Comparison of ENCODE assay signal across 8 cellular contexts in the genomic region with DNA sequence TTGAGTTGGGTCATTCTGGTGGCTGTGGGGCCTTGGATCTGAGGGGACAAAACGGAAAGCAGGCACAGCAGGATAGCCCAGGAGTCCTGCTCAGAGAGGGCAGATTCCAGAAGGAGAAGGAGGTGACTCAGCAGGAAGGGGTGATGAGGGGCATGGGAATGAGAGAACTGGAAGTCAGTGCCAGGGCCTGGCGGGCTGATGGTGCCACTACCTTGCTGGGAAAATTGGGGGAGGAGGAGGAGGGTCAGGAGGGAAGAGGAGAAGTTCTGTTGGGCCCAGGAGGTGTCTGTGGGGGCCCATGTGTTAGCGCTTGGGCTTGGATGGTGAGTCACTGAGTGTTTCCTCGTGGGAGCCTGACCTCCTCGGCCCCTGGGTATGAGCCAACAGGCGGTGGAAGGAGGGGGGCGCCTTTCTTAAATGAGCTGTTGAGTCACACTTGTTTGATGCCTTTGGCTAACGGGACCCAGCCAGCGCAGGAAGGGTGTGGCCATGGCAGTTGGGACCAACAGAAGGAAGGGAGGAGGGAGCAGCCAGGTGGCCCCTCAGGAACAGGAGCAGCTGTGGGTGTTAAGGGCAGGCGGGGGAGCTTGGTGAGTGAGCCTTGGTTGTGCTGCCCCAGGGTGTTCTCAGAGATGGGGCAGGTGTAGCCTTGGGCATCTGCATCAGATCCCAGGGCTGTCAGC.
DNase-seq lines count a peak whose midpoint lies in the region; ATAC-seq and TF ChIP-seq lines count a peak whose summit lies in the region.

No MANE protein-coding gene starts in this region.

- no peak overlapping the region for H3K4me3 ChIP-seq in ovary

- H3K4me1 Mint-ChIP-seq in activated naive CD8-positive, alpha-beta T cell treated with anti-CD3 and anti-CD28 coated beads, Interleukin-2, amount 50 U/mL, for 24 hours: no peaks in the 10 kb centered on the region
- H3K4me1 Mint-ChIP-seq in activated CD4-positive, alpha-beta T cell treated with anti-CD3 and anti-CD28 coated beads, Interleukin-2, amount 10 ng/mL, durations not matched to agents 24 days and 14 days: no peaks in the 10 kb centered on the region

- H3K9me3 Mint-ChIP-seq in activated naive CD8-positive, alpha-beta T cell treated with anti-CD3 and anti-CD28 coated beads, Interleukin-2, amount 50 U/mL, for 24 hours: peaks cover 5% of the 10 kb centered on the region
- no peaks in the 10 kb centered on the region for H3K9me3 Mint-ChIP-seq in activated CD4-positive, alpha-beta T cell treated with anti-CD3 and anti-CD28 coated beads, Interleukin-2, amount 10 ng/mL, durations not matched to agents 24 days and 14 days

- peaks cover 4% of the 10 kb centered on the region for H3K27me3 Mint-ChIP-seq in activated naive CD8-positive, alpha-beta T cell treated with anti-CD3 and anti-CD28 coated beads, Interleukin-2, amount 50 U/mL, for 24 hours
- H3K27me3 Mint-ChIP-seq in activated CD4-positive, alpha-beta T cell treated with anti-CD3 and anti-CD28 coated beads, Interleukin-2, amount 10 ng/mL, durations not matched to agents 24 days and 14 days: no peaks in the 10 kb centered on the region

- intact Hi-C loops in ovary (cut with DNase I): no loop called here
- intact Hi-C loops in activated CD4-positive, alpha-beta T cell treated with anti-CD3 and anti-CD28 coated beads, Interleukin-2, amount 10 ng/mL, durations not matched to agents 24 days and 14 days (cut with micrococcal nuclease): no loop called here

- peak overlapping the region; percentile 37 to 70 for H3K27ac ChIP-seq in ovary

- 30 to 38% (median 35%) methylated on average over 10 of the region's 10 CpGs for WGBS in ovary, 3 donors

- no peak for TF ChIP-seq POLR2A in ovary (IDR thresholded peaks at IDR 0.05)

- TF ChIP-seq EP300 in ovary (IDR thresholded peaks at IDR 0.05): no peak

- DNase-seq in DMS 273 treated with DMSO at 0.1 percent for 48 hours (lab: John Stamatoyannopoulos, UW) (peak; percentile 61), OCI-M1 (lab: John Stamatoyannopoulos, UW) (peak; percentile 29), fibroblast of gingiva (ENCODE audit: low read depth) (peak; percentile 87), ovary (peak; percentile 83 to 94 (median 87)), NCI-H1105 (lab: John Stamatoyannopoulos, UW) (no peak)
- no peak for DNase-seq in activated naive CD8-positive, alpha-beta T cell treated with anti-CD3 and anti-CD28 coated beads, Interleukin-2, amount 50 U/mL, for 24 hours
- DNase-seq in activated CD4-positive, alpha-beta T cell treated with anti-CD3 and anti-CD28 coated beads, Interleukin-2, amount 10 ng/mL, durations not matched to agents 24 days and 14 days: no peak
- DNase-seq in activated CD4-positive, alpha-beta T cell treated with anti-CD3 and anti-CD28 coated beads, Interleukin-2, amount 50 U/mL, for 1 hour: no peak

- no peak for ATAC-seq in activated naive CD8-positive, alpha-beta T cell treated with anti-CD3 and anti-CD28 coated beads, Interleukin-2, amount 50 U/mL, for 24 hours

- no peaks in the 10 kb centered on the region for H3K27me3 ChIP-seq in ovary

- no peaks in the 10 kb centered on the region for H3K36me3 ChIP-seq in ovary

- H3K27ac Mint-ChIP-seq in activated naive CD8-positive, alpha-beta T cell treated with anti-CD3 and anti-CD28 coated beads, Interleukin-2, amount 50 U/mL, for 24 hours: no peak overlapping the region
- H3K27ac Mint-ChIP-seq in activated CD4-positive, alpha-beta T cell treated with anti-CD3 and anti-CD28 coated beads, Interleukin-2, amount 10 ng/mL, durations not matched to agents 24 days and 14 days: no peak overlapping the region

- H3K9me3 ChIP-seq in ovary: no peaks in the 10 kb centered on the region

- H3K36me3 Mint-ChIP-seq in activated naive CD8-positive, alpha-beta T cell treated with anti-CD3 and anti-CD28 coated beads, Interleukin-2, amount 50 U/mL, for 24 hours (ENCODE audit: low read depth): no peaks in the 10 kb centered on the region
- no peaks in the 10 kb centered on the region for H3K36me3 Mint-ChIP-seq in activated CD4-positive, alpha-beta T cell treated with anti-CD3 and anti-CD28 coated beads, Interleukin-2, amount 10 ng/mL, durations not matched to agents 24 days and 14 days (ENCODE audit: low read depth)

- H3K4me3 Mint-ChIP-seq in activated naive CD8-positive, alpha-beta T cell treated with anti-CD3 and anti-CD28 coated beads, Interleukin-2, amount 50 U/mL, for 24 hours: no peak overlapping the region
- no peak overlapping the region for H3K4me3 Mint-ChIP-seq in activated CD4-positive, alpha-beta T cell treated with anti-CD3 and anti-CD28 coated beads, Interleukin-2, amount 10 ng/mL, durations not matched to agents 24 days and 14 days

- H3K4me1 ChIP-seq in ovary (ENCODE audit: insufficient read depth): peaks cover 23% of the 10 kb centered on the region

- TF ChIP-seq CTCF in ovary (IDR thresholded peaks at IDR 0.05): no peak

Comparison
In these comparisons a context has a peak if more than half of its experiments do, and no peak if none do; other contexts are left out.
1. DNase-seq: peak in DMS 273 treated with DMSO at 0.1 percent for 48 hours (single experiment), OCI-M1 (single experiment), fibroblast of gingiva (single experiment) and ovary (5 of 5); none in activated naive CD8-positive, alpha-beta T cell treated with anti-CD3 and anti-CD28 coated beads, Interleukin-2, amount 50 U/mL, for 24 hours (single experiment), activated CD4-positive, alpha-beta T cell treated with anti-CD3 and anti-CD28 coated beads, Interleukin-2, amount 10 ng/mL, durations not matched to agents 24 days and 14 days (single experiment), activated CD4-positive, alpha-beta T cell treated with anti-CD3 and anti-CD28 coated beads, Interleukin-2, amount 50 U/mL, for 1 hour (single experiment) and NCI-H1105 (single experiment).